In genomic region chr7:20894806-20895205, GRCh38 we compare ENCODE assay signal across 17 cellular contexts.
A peak's percentile ranks its signal among the peaks of the same experiment; 100 is the strongest.
DNase-seq lines count a peak whose midpoint lies in the region; ATAC-seq, FAIRE-seq and TF ChIP-seq lines count a peak whose summit lies in the region.
"Had no signal": no experiment of that assay in that cellular context is flagged by ENCODE, and none has a peak within 500 bp of the region (broad histone marks: within the 10 kb centered on the region; RNA-seq: fewer than 3 reads in every experiment).

No MANE protein-coding gene starts in this region.

- no peaks in the 10 kb centered on the region for H3K9me3 ChIP-seq in SJSA1 (replicated peaks)
- no peaks in the 10 kb centered on the region for H3K9me3 ChIP-seq in keratinocyte (ENCODE audit: control insufficient read depth, low read depth, low read length)
- H3K9me3 ChIP-seq: Peyer's patch had no signal

- no peaks in the 10 kb centered on the region for H4K20me1 ChIP-seq in keratinocyte (ENCODE audit: control insufficient read depth, extremely low read depth, insufficient read depth, low read length)

- FAIRE-seq in keratinocyte (lab: Jason Lieb, UNC): peak; percentile 53

- H3K79me2 ChIP-seq in keratinocyte (ENCODE audit: control insufficient read depth, insufficient read depth, low read length): no peaks in the 10 kb centered on the region

- no peak overlapping the region for H3K9ac ChIP-seq in keratinocyte (ENCODE audit: control insufficient read depth, extremely low read depth, insufficient read depth, low read length)

- no peak for TF ChIP-seq CTCF in keratinocyte (optimal IDR thresholded peaks at IDR 0.05 in 1 of 3, IDR thresholded peaks at IDR 0.05 in 1 of 3, conservative IDR thresholded peaks at IDR 0.05 in 1 of 3; ENCODE audit: extremely low read depth in 1 of 3, insufficient read depth in 2 of 3, low read length in 3 of 3)

- H3K4me1 ChIP-seq in SJSA1 (replicated peaks) (peaks cover 19% of the 10 kb centered on the region), keratinocyte (ENCODE audit: control insufficient read depth, extremely low read depth, insufficient read depth, low read length) (peaks cover 17% of the 10 kb centered on the region)
- H3K4me1 ChIP-seq: Peyer's patch had no signal

- H3K4me2 ChIP-seq in keratinocyte (ENCODE audit: control insufficient read depth, extremely low read depth, insufficient read depth, low read depth, low read length): peak overlapping the region; percentile 71

- H3K4me3 ChIP-seq in SJSA1 (no peak overlapping the region), keratinocyte (ENCODE audit: control insufficient read depth in 2 of 3, extremely low read depth in 1 of 3, insufficient read depth in 2 of 3, low read depth in 1 of 3, low read length in 3 of 3) (no peak overlapping the region)
- H3K4me3 ChIP-seq: Peyer's patch had no signal

- no peak for ATAC-seq in GM18520 (IDR thresholded peaks at IDR 0.05; ENCODE audit: unreplicated experiment)

- dilution Hi-C loops in keratinocyte (cut with MboI; ENCODE audit: extremely low pct_ligation_motif_present, low sequenced_read_pairs): no loop called here

- no peaks in the 10 kb centered on the region for H3K9me1 ChIP-seq in keratinocyte (ENCODE audit: control insufficient read depth, extremely low read depth, insufficient read depth, low read length)

- no peak overlapping the region for H2AFZ ChIP-seq in keratinocyte (ENCODE audit: control insufficient read depth, low read length)

- H3K27ac ChIP-seq in SJSA1 (peak overlapping the region; percentile 64; the same call in 1 of the 2 replicates), keratinocyte (ENCODE audit: control insufficient read depth, insufficient read depth, low read length) (peak overlapping the region; percentile 68)
- H3K27ac ChIP-seq: HL-60, Peyer's patch had no signal

- H3K36me3 ChIP-seq in SJSA1 (no peaks in the 10 kb centered on the region), keratinocyte (ENCODE audit: control insufficient read depth in 2 of 2, extremely low read depth in 1 of 2, insufficient read depth in 2 of 2, low read length in 2 of 2) (no peaks in the 10 kb centered on the region)
- H3K36me3 ChIP-seq: Peyer's patch had no signal

- H3K27me3 ChIP-seq in SJSA1 (replicated peaks) (no peaks in the 10 kb centered on the region), keratinocyte (ENCODE audit: control insufficient read depth, extremely low read depth, insufficient read depth, low read length) (no peaks in the 10 kb centered on the region)
- H3K27me3 ChIP-seq: Peyer's patch had no signal

- DNase-seq in DMS53 treated with DMSO at 0.1 percent for 48 hours (lab: John Stamatoyannopoulos, UW; ENCODE audit: unreplicated experiment): peak; percentile 12
- peak; percentile 14 for DNase-seq in MV-4-11 (lab: John Stamatoyannopoulos, UW)
- DNase-seq in SJSA1 (ENCODE audit: low read depth in 1 of 2, low spot score in 2 of 2): peak in 1 of 2 experiments; percentile 48
- no peak for DNase-seq in keratinocyte (ENCODE audit: low read depth, low spot score)
- DNase-seq in C1 segment of cervical spinal cord (lab: John Stamatoyannopoulos, UW): no peak
- no peak for DNase-seq in SHP77 (lab: John Stamatoyannopoulos, UW)
- DNase-seq: ACHN; CD4-positive, CD25-positive, alpha-beta regulatory T cell; HCEC 1CT; NCI-H1092; NCI-H146; NCI-H2081; NCI-H748 treated with DMSO at 0.1 percent for 48 hours; Peyer's patch; SW 1271 had no signal

Comparison
In these comparisons a context has a peak if more than half of its experiments do, and no peak if none do; other contexts are left out.
1. DNase-seq: peak in DMS53 treated with DMSO at 0.1 percent for 48 hours (single experiment) and MV-4-11 (single experiment); none in keratinocyte (single experiment), C1 segment of cervical spinal cord (0 of 14) and SHP77 (0 of 2).